ENCODE assay signal across 24 cellular contexts in genomic region chr5:110027527-110028322, GRCh38.
DNase-seq lines count a peak whose midpoint lies in the region; ATAC-seq, FAIRE-seq and TF ChIP-seq lines count a peak whose summit lies in the region.
"Had no signal": no experiment of that assay in that cellular context is flagged by ENCODE, and none has a peak within 500 bp of the region (broad histone marks: within the 10 kb centered on the region; RNA-seq: fewer than 3 reads in every experiment).

No MANE protein-coding gene starts in this region.

- peak overlapping the region; percentile 64 for H3K27ac Mint-ChIP-seq in activated CD4-positive, alpha-beta T cell treated with anti-CD3 and anti-CD28 coated beads, Interleukin-2, amount 10 ng/mL, durations not matched to agents 24 days and 14 days
- H3K27ac Mint-ChIP-seq in nephron: peak overlapping the region; percentile 58 to 78 (median 75)
- H3K27ac Mint-ChIP-seq: endodermal cell, natural killer cell had no signal

- H3K4me3 Mint-ChIP-seq in activated CD4-positive, alpha-beta T cell treated with anti-CD3 and anti-CD28 coated beads, Interleukin-2, amount 10 ng/mL, durations not matched to agents 24 days and 14 days: no peak overlapping the region
- no peak overlapping the region for H3K4me3 Mint-ChIP-seq in nephron
- H3K4me3 Mint-ChIP-seq: endodermal cell, natural killer cell had no signal

- no peak for DNase-seq in activated CD4-positive, alpha-beta T cell treated with anti-CD3 and anti-CD28 coated beads, Interleukin-2, amount 10 ng/mL, durations not matched to agents 24 days and 14 days
- DNase-seq in activated CD4-positive, alpha-beta T cell treated with anti-CD3 and anti-CD28 coated beads for 4 hours: no peak
- DNase-seq in NCI-H187 (lab: John Stamatoyannopoulos, UW): no peak
- DNase-seq in AG08396 (ENCODE audit: low spot score): no peak
- DNase-seq: amniotic stem cell; Caco-2; cortex of kidney; endodermal cell; H7; head of caudate nucleus; left cardiac atrium; natural killer cell; NCI-H146; NCI-H69; ovary; stimulated activated CD4-positive, alpha-beta T cell treated with anti-CD3 and anti-CD28 coated beads, Interleukin-4, amount 100 ng/mL, for 24 hours; transverse colon had no signal

- peak; percentile 47 for ATAC-seq in HG02884 (IDR thresholded peaks at IDR 0.05; ENCODE audit: unreplicated experiment)
- no peak for ATAC-seq in GM21390 (IDR thresholded peaks at IDR 0.05; ENCODE audit: unreplicated experiment)
- ATAC-seq: K562, left cardiac atrium, natural killer cell had no signal

- no peaks in the 10 kb centered on the region for H3K36me3 Mint-ChIP-seq in activated CD4-positive, alpha-beta T cell treated with anti-CD3 and anti-CD28 coated beads, Interleukin-2, amount 10 ng/mL, durations not matched to agents 24 days and 14 days (ENCODE audit: low read depth)
- no peaks in the 10 kb centered on the region for H3K36me3 Mint-ChIP-seq in nephron (ENCODE audit: low read depth)
- H3K36me3 Mint-ChIP-seq: natural killer cell had no signal

- TF ChIP-seq CTCF in nephron (IDR thresholded peaks at IDR 0.05; ENCODE audit: unreplicated experiment in 3 of 3): no peak

- peaks cover 2% of the 10 kb centered on the region for H3K27me3 Mint-ChIP-seq in activated CD4-positive, alpha-beta T cell treated with anti-CD3 and anti-CD28 coated beads, Interleukin-2, amount 10 ng/mL, durations not matched to agents 24 days and 14 days
- no peaks in the 10 kb centered on the region for H3K27me3 Mint-ChIP-seq in nephron (ENCODE audit: low read depth)

- FAIRE-seq in endometrium (lab: Jason Lieb, UNC): peak; percentile 91
- FAIRE-seq: bronchial epithelial cell, GM12892, K562 had no signal

- peaks cover 7% of the 10 kb centered on the region for H3K4me1 Mint-ChIP-seq in activated CD4-positive, alpha-beta T cell treated with anti-CD3 and anti-CD28 coated beads, Interleukin-2, amount 10 ng/mL, durations not matched to agents 24 days and 14 days
- peaks cover 9% of the 10 kb centered on the region for H3K4me1 Mint-ChIP-seq in nephron
- H3K4me1 Mint-ChIP-seq: endodermal cell had no signal

- intact Hi-C loops in activated CD4-positive, alpha-beta T cell treated with anti-CD3 and anti-CD28 coated beads, Interleukin-2, amount 10 ng/mL, durations not matched to agents 24 days and 14 days (cut with micrococcal nuclease): no loop called here

- H3K9me3 Mint-ChIP-seq in activated CD4-positive, alpha-beta T cell treated with anti-CD3 and anti-CD28 coated beads, Interleukin-2, amount 10 ng/mL, durations not matched to agents 24 days and 14 days: peaks cover 10% of the 10 kb centered on the region
- H3K9me3 Mint-ChIP-seq in nephron: peaks cover 6% of the 10 kb centered on the region
- H3K9me3 Mint-ChIP-seq: endodermal cell, natural killer cell had no signal
